Comparison of ENCODE assay signal across 28 cellular contexts in the genomic region with DNA sequence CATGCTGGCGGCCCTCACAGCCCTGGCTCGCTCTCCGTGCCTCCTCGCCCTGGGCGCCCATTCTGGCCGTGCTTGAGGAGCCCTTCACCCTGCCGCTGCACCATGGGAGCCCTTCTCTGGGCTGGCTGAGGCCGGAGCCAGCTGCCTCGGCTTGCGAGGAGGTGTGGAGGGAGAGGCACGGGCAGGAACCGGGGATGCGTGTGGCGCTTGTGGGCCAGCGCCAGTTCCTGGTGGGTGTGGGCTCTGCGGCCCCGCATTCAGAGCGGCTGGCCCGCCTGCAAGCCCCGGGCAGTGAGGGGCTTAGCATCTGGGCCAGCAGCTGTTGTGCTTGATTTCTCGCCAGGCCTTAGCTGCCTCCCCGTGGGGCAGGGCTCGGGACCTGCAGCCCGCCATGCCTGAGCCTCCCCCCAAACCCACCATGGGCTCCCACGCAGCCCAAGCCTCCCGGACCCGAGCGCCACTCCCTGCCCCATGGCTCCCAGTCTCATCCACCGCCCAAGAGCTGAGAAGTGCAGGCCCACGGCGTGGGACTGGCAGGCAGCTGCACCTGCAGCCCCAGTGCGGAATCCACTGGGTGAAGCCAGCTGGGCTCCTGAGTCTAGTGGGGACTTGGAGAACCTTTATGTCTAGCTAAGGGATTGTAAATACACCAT.
DNase-seq lines count a peak whose midpoint lies in the region; ATAC-seq, FAIRE-seq and TF ChIP-seq lines count a peak whose summit lies in the region.
"Had no signal": no experiment of that assay in that cellular context is flagged by ENCODE, and none has a peak within 500 bp of the region (broad histone marks: within the 10 kb centered on the region; RNA-seq: fewer than 3 reads in every experiment).

No MANE protein-coding gene starts in this region.

- H3K9me3 ChIP-seq in kidney (ENCODE audit: control insufficient read depth in 1 of 2, low read length in 2 of 2) (no peaks in the 10 kb centered on the region), upper lobe of right lung (no peaks in the 10 kb centered on the region), small intestine (ENCODE audit: control insufficient read depth, low read depth) (no peaks in the 10 kb centered on the region), WERI-Rb-1 (ENCODE audit: severe bottlenecking) (no peaks in the 10 kb centered on the region)
- H3K9me3 ChIP-seq: BE2C, BLaER1 had no signal

- 86 to 92% (median 89%) methylated on average over 29 to 32 of the region's 32 CpGs for WGBS in small intestine, 3 donors

- peaks cover 59% of the 10 kb centered on the region for H3K9me3 Mint-ChIP-seq in osteocyte (ENCODE audit: unreplicated experiment)

- intact Hi-C loops in kidney (cut with DNase I), result no loop called here
- intact Hi-C loops in upper lobe of right lung (cut with DNase I), result no loop called here

- no peaks in the 10 kb centered on the region for H3K4me1 Mint-ChIP-seq in osteocyte (ENCODE audit: unreplicated experiment)
- H3K4me1 Mint-ChIP-seq: CD14-positive monocyte; CD4-positive, alpha-beta memory T cell; CD4-positive, CD25-positive, alpha-beta regulatory T cell; CD8-positive, alpha-beta memory T cell had no signal

- no peak for FAIRE-seq in kidney (lab: Jason Lieb, UNC)
- no peak for FAIRE-seq in small intestine (lab: Jason Lieb, UNC)
- FAIRE-seq: A204.1, GM12878, GM12892, GM18507, GM19239 had no signal

- no peak for ATAC-seq in upper lobe of right lung
- no peak for ATAC-seq in GM19035 (IDR thresholded peaks at IDR 0.05; ENCODE audit: unreplicated experiment)
- ATAC-seq: GM12878 had no signal

- H3K27ac Mint-ChIP-seq in osteocyte (ENCODE audit: unreplicated experiment), result no peak overlapping the region
- H3K27ac Mint-ChIP-seq: CD14-positive monocyte; CD4-positive, alpha-beta memory T cell; CD4-positive, CD25-positive, alpha-beta regulatory T cell; CD8-positive, alpha-beta memory T cell had no signal

- TF ChIP-seq CTCF in kidney (IDR thresholded peaks at IDR 0.05; ENCODE audit: borderline replicate concordance, extremely low read depth, insufficient read depth) (no peak), osteocyte (IDR thresholded peaks at IDR 0.05) (no peak), upper lobe of right lung (IDR thresholded peaks at IDR 0.05) (no peak), WERI-Rb-1 (IDR thresholded peaks at IDR 0.05; ENCODE audit: low read depth, low read length) (no peak)

- H3K27ac ChIP-seq in kidney (ENCODE audit: low read depth in 2 of 2, low read length in 2 of 2) (no peak overlapping the region), upper lobe of right lung (no peak overlapping the region), small intestine (ENCODE audit: low read depth in 1 of 2, low read length in 1 of 2) (no peak overlapping the region), WERI-Rb-1 (no peak overlapping the region)
- H3K27ac ChIP-seq: BLaER1 had no signal

- H3K27me3 Mint-ChIP-seq in osteocyte (ENCODE audit: unreplicated experiment), result no peaks in the 10 kb centered on the region
- H3K27me3 Mint-ChIP-seq: CD4-positive, alpha-beta memory T cell; CD4-positive, CD25-positive, alpha-beta regulatory T cell; CD8-positive, alpha-beta memory T cell had no signal

- H3K36me3 ChIP-seq in kidney (ENCODE audit: control insufficient read depth in 1 of 2, insufficient read depth in 2 of 2, low read length in 2 of 2) (no peaks in the 10 kb centered on the region), upper lobe of right lung (no peaks in the 10 kb centered on the region), small intestine (ENCODE audit: control insufficient read depth in 2 of 2, insufficient read depth in 2 of 2, low read length in 2 of 2) (no peaks in the 10 kb centered on the region), WERI-Rb-1 (no peaks in the 10 kb centered on the region)
- H3K36me3 ChIP-seq: BE2C, BLaER1 had no signal

- DNase-seq in kidney (peak; percentile 72), osteocyte (ENCODE audit: extremely low spot score, unreplicated experiment) (peak; percentile 83), upper lobe of right lung (peak; percentile 56), small intestine (no peak), WERI-Rb-1 (no peak)
- DNase-seq: 8988T; ACHN; BE2C; C1 segment of cervical spinal cord; CD4-positive, alpha-beta memory T cell; CD4-positive, CD25-positive, alpha-beta regulatory T cell; CD8-positive, alpha-beta memory T cell; COR-L47; DMS 273 treated with DMSO at 0.1 percent for 48 hours; DMS153; DMS53; DMS79; DND-41; EL; GDM1 had no signal

- H3K27me3 ChIP-seq in upper lobe of right lung (no peaks in the 10 kb centered on the region), small intestine (ENCODE audit: control insufficient read depth in 2 of 2, insufficient read depth in 2 of 2, low read length in 2 of 2) (no peaks in the 10 kb centered on the region), WERI-Rb-1 (ENCODE audit: insufficient read depth, low read depth, severe bottlenecking) (peaks cover 29% of the 10 kb centered on the region)
- H3K27me3 ChIP-seq: BE2C, BLaER1 had no signal

- no peaks in the 10 kb centered on the region for H3K4me1 ChIP-seq in kidney (ENCODE audit: control insufficient read depth in 1 of 2, insufficient read depth in 1 of 2, low read depth in 1 of 2, low read length in 2 of 2)
- H3K4me1 ChIP-seq in upper lobe of right lung, result no peaks in the 10 kb centered on the region
- H3K4me1 ChIP-seq in small intestine (ENCODE audit: control insufficient read depth in 2 of 2, insufficient read depth in 1 of 2, low read depth in 1 of 2, low read length in 1 of 2), result no peaks in the 10 kb centered on the region
- H3K4me1 ChIP-seq: BE2C, BLaER1 had no signal

- no peaks in the 10 kb centered on the region for H3K36me3 Mint-ChIP-seq in osteocyte (ENCODE audit: unreplicated experiment)
- H3K36me3 Mint-ChIP-seq: CD14-positive monocyte; CD4-positive, alpha-beta memory T cell; CD4-positive, CD25-positive, alpha-beta regulatory T cell; CD8-positive, alpha-beta memory T cell had no signal

- H3K4me3 Mint-ChIP-seq in osteocyte (ENCODE audit: unreplicated experiment), result no peak overlapping the region
- H3K4me3 Mint-ChIP-seq: CD14-positive monocyte; CD4-positive, alpha-beta memory T cell; CD4-positive, CD25-positive, alpha-beta regulatory T cell; CD8-positive, alpha-beta memory T cell had no signal

- no peak overlapping the region for H3K9ac ChIP-seq in kidney (ENCODE audit: low read length in 2 of 2)
- H3K9ac ChIP-seq: BLaER1 had no signal

- no peak overlapping the region for H3K4me3 ChIP-seq in kidney (ENCODE audit: low read length in 2 of 2)
- H3K4me3 ChIP-seq in upper lobe of right lung, result no peak overlapping the region
- no peak overlapping the region for H3K4me3 ChIP-seq in small intestine (ENCODE audit: low read depth in 1 of 2, low read length in 2 of 2)
- no peak overlapping the region for H3K4me3 ChIP-seq in WERI-Rb-1 (ENCODE audit: low read depth, low read length)
- H3K4me3 ChIP-seq: BLaER1, GM12878 had no signal

Comparison
In these comparisons a context has a peak if more than half of its experiments do, and no peak if none do; other contexts are left out.
1. DNase-seq: peak in kidney (single experiment), osteocyte (single experiment) and upper lobe of right lung (single experiment); none in small intestine (single experiment) and WERI-Rb-1 (single experiment).